In the genomic region with DNA sequence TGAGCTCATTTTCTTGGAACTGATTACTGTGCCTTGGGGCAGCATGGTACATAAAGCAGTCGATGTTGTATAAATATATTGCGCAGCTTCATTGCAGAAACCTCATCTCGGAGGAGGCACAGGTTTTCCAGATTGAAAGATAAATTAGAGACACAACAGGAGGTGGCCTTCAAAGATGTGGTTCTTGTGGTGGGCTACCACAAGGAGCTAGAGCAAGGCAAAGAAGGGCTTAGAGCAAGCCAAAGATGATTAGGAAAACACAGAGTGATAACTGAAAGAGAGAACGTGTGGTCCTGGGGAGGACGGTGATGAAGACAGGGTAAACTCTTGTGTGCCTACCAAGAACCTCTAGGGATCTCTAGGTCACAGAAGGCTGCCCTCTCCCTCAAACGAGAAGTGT, we compare ENCODE assay signal across 18 cellular contexts.
"Had no signal": no experiment of that assay in that cellular context is flagged by ENCODE, and none has a peak within 500 bp of the region (broad histone marks: within the 10 kb centered on the region; RNA-seq: fewer than 3 reads in every experiment).

No MANE protein-coding gene starts in this region.

- H3K4me3 ChIP-seq: breast epithelium, gastrocnemius medialis, heart left ventricle, lung, pancreas, thoracic aorta had no signal

- H3K27me3 ChIP-seq: breast epithelium, gastrocnemius medialis, heart left ventricle, pancreas had no signal

- H3K36me3 ChIP-seq: breast epithelium, gastrocnemius medialis, heart left ventricle, pancreas, thoracic aorta had no signal

- H3K9me3 ChIP-seq: breast epithelium, gastrocnemius medialis, heart left ventricle, pancreas, thoracic aorta had no signal

- H3K9me3 Mint-ChIP-seq: immature natural killer cell had no signal

- H3K36me3 Mint-ChIP-seq: immature natural killer cell had no signal

- H3K4me3 Mint-ChIP-seq: activated naive CD4-positive, alpha-beta T cell treated with anti-CD3 and anti-CD28 coated beads, Interleukin-2, amount 50 U/mL, for 24 hours; activated T-cell treated with anti-CD3 and anti-CD28 coated beads, Interleukin-2, amount 50 U/mL, for 4 hours; effector memory CD8-positive, alpha-beta T cell; immature natural killer cell; naive B cell had no signal

- H3K4me1 ChIP-seq: breast epithelium, gastrocnemius medialis, pancreas had no signal

- DNase-seq: activated CD4-positive, alpha-beta T cell treated with anti-CD3 and anti-CD28 coated beads, Interleukin-2, amount 50 U/mL, for 48 hours; activated effector memory CD4-positive, alpha-beta T cell treated with Interleukin-2 at 50 U/mL for 16 hours; activated T-cell treated with anti-CD3 and anti-CD28 coated beads, Interleukin-2, amount 50 U/mL, for 4 hours; cerebellar nuclear complex; dermis blood vessel endothelial cell; effector memory CD8-positive, alpha-beta T cell; gastrocnemius medialis; heart left ventricle; immature natural killer cell; left cardiac atrium; naive B cell; pancreas; stimulated activated CD4-positive, alpha-beta T cell treated with anti-CD3 and anti-CD28 coated beads, Interleukin-1b, Interleukin-23, amount 100 ng/mL, for 48 hours had no signal

- FAIRE-seq: pancreas had no signal

- H3K27ac ChIP-seq: epithelial cell of prostate, gastrocnemius medialis, heart left ventricle, pancreas had no signal

- H3K27ac Mint-ChIP-seq: activated naive CD4-positive, alpha-beta T cell treated with anti-CD3 and anti-CD28 coated beads, Interleukin-2, amount 50 U/mL, for 24 hours; effector memory CD8-positive, alpha-beta T cell; immature natural killer cell had no signal
